Comparison of ENCODE assay signal across 13 cellular contexts in genomic region chr15:90024406-90024805, GRCh38.
"Had no signal": no experiment of that assay in that cellular context is flagged by ENCODE, and none has a peak within 500 bp of the region (broad histone marks: within the 10 kb centered on the region; RNA-seq: fewer than 3 reads in every experiment).

No MANE protein-coding gene starts in this region.

- DNase-seq: activated effector memory CD4-positive, alpha-beta T cell treated with anti-CD3 and anti-CD28 coated beads, Interleukin-2, amount 50 U/mL, for 16 hours; colonic mucosa; effector CD4-positive, alpha-beta T cell; gastrocnemius medialis; heart right ventricle; left ventricle myocardium inferior; occipital lobe; psoas muscle; stimulated activated CD4-positive, alpha-beta T cell treated with anti-CD3 and anti-CD28 coated beads, Interleukin-2, amount 100 ng/mL, for 48 hours; stimulated activated naive CD8-positive, alpha-beta T cell treated with anti-CD3 and anti-CD28 coated beads, Interleukin-15, Interleukin-2, amounts not matched to agents 100 U/mL and 50 U/mL, for 24 hours; T-helper 2 cell; upper lobe of right lung had no signal

- H3K9me3 ChIP-seq: colonic mucosa, gastrocnemius medialis, left ventricle myocardium inferior, psoas muscle, suprapubic skin, upper lobe of right lung had no signal

- H3K4me3 ChIP-seq: colonic mucosa, gastrocnemius medialis, heart right ventricle, left ventricle myocardium inferior, psoas muscle, suprapubic skin, upper lobe of right lung had no signal

- ATAC-seq: gastrocnemius medialis; heart right ventricle; psoas muscle; stimulated activated naive CD8-positive, alpha-beta T cell treated with anti-CD3 and anti-CD28 coated beads, Interleukin-15, Interleukin-2, amounts not matched to agents 100 U/mL and 50 U/mL, for 24 hours; upper lobe of right lung had no signal

- H3K27ac ChIP-seq: colonic mucosa, gastrocnemius medialis, heart right ventricle, left ventricle myocardium inferior, psoas muscle, suprapubic skin, upper lobe of right lung had no signal

- H3K36me3 ChIP-seq: colonic mucosa, gastrocnemius medialis, heart right ventricle, left ventricle myocardium inferior, suprapubic skin, upper lobe of right lung had no signal

- H3K27me3 ChIP-seq: colonic mucosa, gastrocnemius medialis, heart right ventricle, suprapubic skin, upper lobe of right lung had no signal
